Comparison of ENCODE assay signal across 1 cellular context in genomic region chr3:159764211-159765024, GRCh38.
TF ChIP-seq lines count a peak whose summit lies in the region.

No MANE protein-coding gene starts in this region.

TF ChIP-seq in HEK293, 187 proteins besides CTCF, POLR2A, EP300 and RAD21 (continued from another document and continues in another):
- TF ChIP-seq ZNF670 (tag by site-specific recombination; IDR thresholded peaks at IDR 0.05; ENCODE audit: low read depth) (no peak), ZBTB20 (tag by site-specific recombination; IDR thresholded peaks at IDR 0.05) (peak; percentile 92), ZNF335 (tag by site-specific recombination; conservative IDR thresholded peaks at IDR 0.05) (peak; percentile 31), SP7 (tag by site-specific recombination; IDR thresholded peaks at IDR 0.05) (peak; percentile 94), ZBTB10 (tag by site-specific recombination; IDR thresholded peaks at IDR 0.05) (peak; percentile 89), TSHZ1 (tag by site-specific recombination; IDR thresholded peaks at IDR 0.05; ENCODE audit: borderline replicate concordance) (no peak), IKZF3 (tag by site-specific recombination; IDR thresholded peaks at IDR 0.05) (peak; percentile 64; the same call in 1 of the 2 replicates), ZSCAN30 (tag by site-specific recombination; IDR thresholded peaks at IDR 0.05) (peak; percentile 36), GLIS2 (tag by site-specific recombination; IDR thresholded peaks at IDR 0.05) (peak; percentile 50), ZBTB7A (tag by site-specific recombination; IDR thresholded peaks at IDR 0.05; ENCODE audit: low read depth) (0 out of 2 replicates have a peak, but pooled peaks have one; percentile 14), ZEB2 (tag by site-specific recombination; IDR thresholded peaks at IDR 0.05) (peak; percentile 71; the same call in 1 of the 2 replicates), ZFP3 (tag by site-specific recombination; IDR thresholded peaks at IDR 0.05; ENCODE audit: low read depth) (no peak), SP3 (tag by site-specific recombination; IDR thresholded peaks at IDR 0.05) (peak; percentile 30), ZNF791 (tag by site-specific recombination; IDR thresholded peaks at IDR 0.05) (no peak), PATZ1 (tag by site-specific recombination; IDR thresholded peaks at IDR 0.05) (peak; percentile 69), ZSCAN23 (tag by site-specific recombination; IDR thresholded peaks at IDR 0.05) (no peak), ZNF266 (tag by site-specific recombination; IDR thresholded peaks at IDR 0.05; ENCODE audit: low read depth) (no peak), WT1 (tag by site-specific recombination; IDR thresholded peaks at IDR 0.05) (peak; percentile 50), OSR2 (tag by site-specific recombination; IDR thresholded peaks at IDR 0.05) (peak; percentile 25), ZBTB17 (tag by site-specific recombination; IDR thresholded peaks at IDR 0.05) (peak; percentile 95), ZNF585B (tag by site-specific recombination; IDR thresholded peaks at IDR 0.05) (no peak), ZIC2 (tag by site-specific recombination; IDR thresholded peaks at IDR 0.05) (peak; percentile 94), ZBTB1 (tag by site-specific recombination; IDR thresholded peaks at IDR 0.05) (no peak), ZBTB8A (tag by site-specific recombination; IDR thresholded peaks at IDR 0.05) (peak; percentile 93), ZNF76 (tag by site-specific recombination; IDR thresholded peaks at IDR 0.05; ENCODE audit: borderline replicate concordance, low read depth) (0 out of 2 replicates have a peak, but pooled peaks have one; percentile 12), ZNF514 (tag by site-specific recombination; IDR thresholded peaks at IDR 0.05) (no peak), ZNF610 (tag by site-specific recombination; IDR thresholded peaks at IDR 0.05; ENCODE audit: borderline replicate concordance) (no peak), ZFP37 (tag by site-specific recombination; IDR thresholded peaks at IDR 0.05) (peak; percentile 92; the same call in 1 of the 2 replicates), ZNF561 (tag by site-specific recombination; IDR thresholded peaks at IDR 0.05; ENCODE audit: borderline replicate concordance) (peak; percentile 57), YY1 (tag by site-specific recombination; IDR thresholded peaks at IDR 0.05) (no peak), ZXDB (tag by site-specific recombination; IDR thresholded peaks at IDR 0.05) (peak; percentile 34), BCL11A (tag by site-specific recombination; IDR thresholded peaks at IDR 0.05; ENCODE audit: low read depth) (peak; percentile 38; the same call in 1 of the 2 replicates), KLF9 (tag by site-specific recombination; IDR thresholded peaks at IDR 0.05; ENCODE audit: low read depth) (peak; percentile 24), GLIS1 (tag by site-specific recombination; IDR thresholded peaks at IDR 0.05) (peak; percentile 38; the same call in 1 of the 2 replicates)
- TF ChIP-seq, protein P1, sequence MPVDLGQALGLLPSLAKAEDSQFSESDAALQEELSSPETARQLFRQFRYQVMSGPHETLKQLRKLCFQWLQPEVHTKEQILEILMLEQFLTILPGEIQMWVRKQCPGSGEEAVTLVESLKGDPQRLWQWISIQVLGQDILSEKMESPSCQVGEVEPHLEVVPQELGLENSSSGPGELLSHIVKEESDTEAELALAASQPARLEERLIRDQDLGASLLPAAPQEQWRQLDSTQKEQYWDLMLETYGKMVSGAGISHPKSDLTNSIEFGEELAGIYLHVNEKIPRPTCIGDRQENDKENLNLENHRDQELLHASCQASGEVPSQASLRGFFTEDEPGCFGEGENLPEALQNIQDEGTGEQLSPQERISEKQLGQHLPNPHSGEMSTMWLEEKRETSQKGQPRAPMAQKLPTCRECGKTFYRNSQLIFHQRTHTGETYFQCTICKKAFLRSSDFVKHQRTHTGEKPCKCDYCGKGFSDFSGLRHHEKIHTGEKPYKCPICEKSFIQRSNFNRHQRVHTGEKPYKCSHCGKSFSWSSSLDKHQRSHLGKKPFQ (tag by site-specific recombination; IDR thresholded peaks at IDR 0.05) = peak; percentile 69
- TF ChIP-seq, protein P2, sequence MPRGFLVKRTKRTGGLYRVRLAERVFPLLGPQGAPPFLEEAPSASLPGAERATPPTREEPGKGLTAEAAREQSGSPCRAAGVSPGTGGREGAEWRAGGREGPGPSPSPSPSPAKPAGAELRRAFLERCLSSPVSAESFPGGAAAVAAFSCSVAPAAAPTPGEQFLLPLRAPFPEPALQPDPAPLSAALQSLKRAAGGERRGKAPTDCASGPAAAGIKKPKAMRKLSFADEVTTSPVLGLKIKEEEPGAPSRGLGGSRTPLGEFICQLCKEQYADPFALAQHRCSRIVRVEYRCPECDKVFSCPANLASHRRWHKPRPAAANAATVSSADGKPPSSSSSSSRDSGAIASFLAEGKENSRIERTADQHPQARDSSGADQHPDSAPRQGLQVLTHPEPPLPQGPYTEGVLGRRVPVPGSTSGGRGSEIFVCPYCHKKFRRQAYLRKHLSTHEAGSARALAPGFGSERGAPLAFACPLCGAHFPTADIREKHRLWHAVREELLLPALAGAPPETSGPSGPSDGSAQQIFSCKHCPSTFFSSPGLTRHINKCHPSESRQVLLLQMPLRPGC (tag by site-specific recombination; IDR thresholded peaks at IDR 0.05) = no peak
- TF ChIP-seq, protein P3, sequence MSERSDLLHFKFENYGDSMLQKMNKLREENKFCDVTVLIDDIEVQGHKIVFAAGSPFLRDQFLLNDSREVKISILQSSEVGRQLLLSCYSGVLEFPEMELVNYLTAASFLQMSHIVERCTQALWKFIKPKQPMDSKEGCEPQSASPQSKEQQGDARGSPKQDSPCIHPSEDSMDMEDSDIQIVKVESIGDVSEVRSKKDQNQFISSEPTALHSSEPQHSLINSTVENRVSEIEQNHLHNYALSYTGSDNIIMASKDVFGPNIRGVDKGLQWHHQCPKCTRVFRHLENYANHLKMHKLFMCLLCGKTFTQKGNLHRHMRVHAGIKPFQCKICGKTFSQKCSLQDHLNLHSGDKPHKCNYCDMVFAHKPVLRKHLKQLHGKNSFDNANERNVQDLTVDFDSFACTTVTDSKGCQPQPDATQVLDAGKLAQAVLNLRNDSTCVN (tag by site-specific recombination; optimal IDR thresholded peaks at IDR 0.05) = peak; percentile 43
- TF ChIP-seq, protein P4, sequence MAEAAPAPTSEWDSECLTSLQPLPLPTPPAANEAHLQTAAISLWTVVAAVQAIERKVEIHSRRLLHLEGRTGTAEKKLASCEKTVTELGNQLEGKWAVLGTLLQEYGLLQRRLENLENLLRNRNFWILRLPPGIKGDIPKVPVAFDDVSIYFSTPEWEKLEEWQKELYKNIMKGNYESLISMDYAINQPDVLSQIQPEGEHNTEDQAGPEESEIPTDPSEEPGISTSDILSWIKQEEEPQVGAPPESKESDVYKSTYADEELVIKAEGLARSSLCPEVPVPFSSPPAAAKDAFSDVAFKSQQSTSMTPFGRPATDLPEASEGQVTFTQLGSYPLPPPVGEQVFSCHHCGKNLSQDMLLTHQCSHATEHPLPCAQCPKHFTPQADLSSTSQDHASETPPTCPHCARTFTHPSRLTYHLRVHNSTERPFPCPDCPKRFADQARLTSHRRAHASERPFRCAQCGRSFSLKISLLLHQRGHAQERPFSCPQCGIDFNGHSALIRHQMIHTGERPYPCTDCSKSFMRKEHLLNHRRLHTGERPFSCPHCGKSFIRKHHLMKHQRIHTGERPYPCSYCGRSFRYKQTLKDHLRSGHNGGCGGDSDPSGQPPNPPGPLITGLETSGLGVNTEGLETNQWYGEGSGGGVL (tag by site-specific recombination; IDR thresholded peaks at IDR 0.05) = peak; percentile 61
- TF ChIP-seq, protein P5, sequence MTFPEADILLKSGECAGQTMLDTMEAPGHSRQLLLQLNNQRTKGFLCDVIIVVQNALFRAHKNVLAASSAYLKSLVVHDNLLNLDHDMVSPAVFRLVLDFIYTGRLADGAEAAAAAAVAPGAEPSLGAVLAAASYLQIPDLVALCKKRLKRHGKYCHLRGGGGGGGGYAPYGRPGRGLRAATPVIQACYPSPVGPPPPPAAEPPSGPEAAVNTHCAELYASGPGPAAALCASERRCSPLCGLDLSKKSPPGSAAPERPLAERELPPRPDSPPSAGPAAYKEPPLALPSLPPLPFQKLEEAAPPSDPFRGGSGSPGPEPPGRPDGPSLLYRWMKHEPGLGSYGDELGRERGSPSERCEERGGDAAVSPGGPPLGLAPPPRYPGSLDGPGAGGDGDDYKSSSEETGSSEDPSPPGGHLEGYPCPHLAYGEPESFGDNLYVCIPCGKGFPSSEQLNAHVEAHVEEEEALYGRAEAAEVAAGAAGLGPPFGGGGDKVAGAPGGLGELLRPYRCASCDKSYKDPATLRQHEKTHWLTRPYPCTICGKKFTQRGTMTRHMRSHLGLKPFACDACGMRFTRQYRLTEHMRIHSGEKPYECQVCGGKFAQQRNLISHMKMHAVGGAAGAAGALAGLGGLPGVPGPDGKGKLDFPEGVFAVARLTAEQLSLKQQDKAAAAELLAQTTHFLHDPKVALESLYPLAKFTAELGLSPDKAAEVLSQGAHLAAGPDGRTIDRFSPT (tag by site-specific recombination; IDR thresholded peaks at IDR 0.05) = peak; percentile 95
- TF ChIP-seq, protein P6, sequence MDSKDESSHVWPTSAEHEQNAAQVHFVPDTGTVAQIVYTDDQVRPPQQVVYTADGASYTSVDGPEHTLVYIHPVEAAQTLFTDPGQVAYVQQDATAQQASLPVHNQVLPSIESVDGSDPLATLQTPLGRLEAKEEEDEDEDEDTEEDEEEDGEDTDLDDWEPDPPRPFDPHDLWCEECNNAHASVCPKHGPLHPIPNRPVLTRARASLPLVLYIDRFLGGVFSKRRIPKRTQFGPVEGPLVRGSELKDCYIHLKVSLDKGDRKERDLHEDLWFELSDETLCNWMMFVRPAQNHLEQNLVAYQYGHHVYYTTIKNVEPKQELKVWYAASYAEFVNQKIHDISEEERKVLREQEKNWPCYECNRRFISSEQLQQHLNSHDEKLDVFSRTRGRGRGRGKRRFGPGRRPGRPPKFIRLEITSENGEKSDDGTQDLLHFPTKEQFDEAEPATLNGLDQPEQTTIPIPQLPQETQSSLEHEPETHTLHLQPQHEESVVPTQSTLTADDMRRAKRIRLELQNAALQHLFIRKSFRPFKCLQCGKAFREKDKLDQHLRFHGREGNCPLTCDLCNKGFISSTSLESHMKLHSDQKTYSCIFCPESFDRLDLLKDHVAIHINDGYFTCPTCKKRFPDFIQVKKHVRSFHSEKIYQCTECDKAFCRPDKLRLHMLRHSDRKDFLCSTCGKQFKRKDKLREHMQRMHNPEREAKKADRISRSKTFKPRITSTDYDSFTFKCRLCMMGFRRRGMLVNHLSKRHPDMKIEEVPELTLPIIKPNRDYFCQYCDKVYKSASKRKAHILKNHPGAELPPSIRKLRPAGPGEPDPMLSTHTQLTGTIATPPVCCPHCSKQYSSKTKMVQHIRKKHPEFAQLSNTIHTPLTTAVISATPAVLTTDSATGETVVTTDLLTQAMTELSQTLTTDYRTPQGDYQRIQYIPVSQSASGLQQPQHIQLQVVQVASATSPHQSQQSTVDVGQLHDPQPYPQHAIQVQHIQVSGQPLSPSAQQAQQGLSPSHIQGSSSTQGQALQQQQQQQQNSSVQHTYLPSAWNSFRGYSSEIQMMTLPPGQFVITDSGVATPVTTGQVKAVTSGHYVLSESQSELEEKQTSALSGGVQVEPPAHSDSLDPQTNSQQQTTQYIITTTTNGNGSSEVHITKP (tag by site-specific recombination; IDR thresholded peaks at IDR 0.05) = peak; percentile 89
